ENCODE assay signal across 1 cellular context in genomic region chr22:50102946-50103345, GRCh38.
A peak's percentile ranks its signal among the peaks of the same experiment; 100 is the strongest.
TF ChIP-seq lines count a peak whose summit lies in the region.

No MANE protein-coding gene starts in this region.

TF ChIP-seq in HepG2, 621 proteins besides CTCF, POLR2A, EP300 and RAD21 (continued from another document and continues in another):
- TF ChIP-seq NCOA5 (CRISPR knock-in tag; IDR thresholded peaks at IDR 0.05) (no peak), STAG1 (CRISPR knock-in tag; IDR thresholded peaks at IDR 0.05) (peak; percentile 38), ZNF143 (CRISPR knock-in tag; IDR thresholded peaks at IDR 0.05) (no peak), ZNF18 (CRISPR knock-in tag; IDR thresholded peaks at IDR 0.05; ENCODE audit: insufficient replicate concordance) (peak; percentile 89), ZNF574 (CRISPR knock-in tag; IDR thresholded peaks at IDR 0.05) (peak; percentile 72), ZNF749 (CRISPR knock-in tag; IDR thresholded peaks at IDR 0.05; ENCODE audit: borderline replicate concordance) (peak; percentile 87; the same call in 1 of the 2 replicates), ZNF34 (CRISPR knock-in tag; IDR thresholded peaks at IDR 0.05; ENCODE audit: borderline replicate concordance) (no peak), HMGXB4 (CRISPR knock-in tag; IDR thresholded peaks at IDR 0.05; ENCODE audit: borderline replicate concordance in 1 of 2, low read depth in 1 of 2) (peak in 1 of 2 experiments; percentile 65; a peak in 1 of 4 replicates), FOXM1 (CRISPR knock-in tag; IDR thresholded peaks at IDR 0.05) (no peak), MTF1 (CRISPR knock-in tag; IDR thresholded peaks at IDR 0.05) (peak; percentile 38; the same call in 1 of the 2 replicates), MAX (IDR thresholded peaks at IDR 0.05) (peak; percentile 99), RCOR2 (CRISPR knock-in tag; IDR thresholded peaks at IDR 0.05) (no peak), IKZF4 (CRISPR knock-in tag; IDR thresholded peaks at IDR 0.05; ENCODE audit: borderline replicate concordance, low read depth, not compliant biosample characterization) (peak; percentile 42), TGIF2 (CRISPR knock-in tag; IDR thresholded peaks at IDR 0.05) (peak; percentile 49; the same call in 1 of the 2 replicates), GATAD2A (CRISPR knock-in tag; IDR thresholded peaks at IDR 0.05) (peak; percentile 70), ZFP62 (CRISPR knock-in tag; IDR thresholded peaks at IDR 0.05) (no peak), GATAD1 (CRISPR knock-in tag; IDR thresholded peaks at IDR 0.05) (peak; percentile 57; the same call in 1 of the 2 replicates), PCBP2 (optimal IDR thresholded peaks at IDR 0.05; ENCODE audit: low read depth, low read length, poor library complexity, severe bottlenecking) (no peak), MXD3 (CRISPR knock-in tag; IDR thresholded peaks at IDR 0.05) (peak; percentile 86), SOX6 (IDR thresholded peaks at IDR 0.05) (no peak), SOX6 (CRISPR knock-in tag; IDR thresholded peaks at IDR 0.05) (peak; percentile 36; the same call in 1 of the 2 replicates), DZIP1 (CRISPR knock-in tag; IDR thresholded peaks at IDR 0.05) (peak; percentile 88; the same call in 1 of the 2 replicates), ZSCAN30 (CRISPR knock-in tag; IDR thresholded peaks at IDR 0.05) (no peak), ZNF562 (CRISPR knock-in tag; IDR thresholded peaks at IDR 0.05; ENCODE audit: borderline replicate concordance) (peak; percentile 58; the same call in 1 of the 2 replicates), TSC22D2 (CRISPR knock-in tag; IDR thresholded peaks at IDR 0.05; ENCODE audit: borderline replicate concordance) (peak; percentile 85; the same call in 1 of the 2 replicates), ZNF136 (CRISPR knock-in tag; IDR thresholded peaks at IDR 0.05; ENCODE audit: low read depth) (no peak), HOXA7 (CRISPR knock-in tag; IDR thresholded peaks at IDR 0.05) (no peak), ZNF230 (CRISPR knock-in tag; IDR thresholded peaks at IDR 0.05) (peak; percentile 48; the same call in 1 of the 2 replicates), DR1 (CRISPR knock-in tag; IDR thresholded peaks at IDR 0.05) (peak; percentile 29; the same call in 1 of the 2 replicates), ZBTB37 (CRISPR knock-in tag; IDR thresholded peaks at IDR 0.05) (no peak), TEAD3 (CRISPR knock-in tag; optimal IDR thresholded peaks at IDR 0.05; ENCODE audit: borderline replicate concordance) (peak; percentile 41), RARA (CRISPR knock-in tag; IDR thresholded peaks at IDR 0.05) (peak; percentile 53), ZFY (CRISPR knock-in tag; IDR thresholded peaks at IDR 0.05) (peak; percentile 54), SALL1 (CRISPR knock-in tag; IDR thresholded peaks at IDR 0.05) (peak; percentile 90), BORCS8-MEF2B (CRISPR knock-in tag; IDR thresholded peaks at IDR 0.05) (peak; percentile 89), MYPOP (CRISPR knock-in tag; IDR thresholded peaks at IDR 0.05) (peak; percentile 81), ZBTB21 (CRISPR knock-in tag; IDR thresholded peaks at IDR 0.05) (no peak), LCORL (IDR thresholded peaks at IDR 0.05) (no peak), LCORL (CRISPR knock-in tag; IDR thresholded peaks at IDR 0.05) (no peak), ZNF281 (CRISPR knock-in tag; IDR thresholded peaks at IDR 0.05; ENCODE audit: borderline replicate concordance) (peak; percentile 53), ADNP (CRISPR knock-in tag; IDR thresholded peaks at IDR 0.05) (no peak), HMGA1 (CRISPR knock-in tag; conservative IDR thresholded peaks at IDR 0.05) (no peak), ZNF772 (CRISPR knock-in tag; IDR thresholded peaks at IDR 0.05) (peak; percentile 64; the same call in 1 of the 2 replicates), ZNF431 (CRISPR knock-in tag; IDR thresholded peaks at IDR 0.05; ENCODE audit: borderline replicate concordance, low read depth) (no peak), TFDP1 (CRISPR knock-in tag; IDR thresholded peaks at IDR 0.05; ENCODE audit: borderline replicate concordance) (peak; percentile 96), DMAP1 (CRISPR knock-in tag; IDR thresholded peaks at IDR 0.05) (0 out of 2 replicates have a peak, but pooled peaks have one; percentile 39), ZBTB25 (CRISPR knock-in tag; IDR thresholded peaks at IDR 0.05) (0 out of 2 replicates have a peak, but pooled peaks have one; percentile 49)
